In the genomic region with DNA sequence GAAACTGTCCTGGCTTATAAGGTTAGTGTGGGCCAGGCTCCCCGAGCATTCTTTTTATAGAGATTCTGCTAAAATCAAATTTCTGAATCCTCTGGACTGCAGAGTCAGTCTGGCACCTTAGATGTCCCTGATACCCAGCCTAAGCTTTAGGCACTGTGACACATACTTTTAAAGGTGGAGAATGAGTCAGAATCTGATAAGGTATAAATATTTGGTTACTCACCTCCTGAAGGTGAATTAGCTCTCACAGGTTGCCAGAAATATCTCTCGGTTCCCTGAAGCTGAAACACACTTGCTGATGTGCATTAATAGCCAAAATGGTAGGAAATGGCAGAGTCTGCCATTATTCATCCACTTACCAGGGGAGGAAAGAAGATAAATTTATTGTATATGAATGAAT, we compare ENCODE assay signal across 14 cellular contexts.
DNase-seq lines count a peak whose midpoint lies in the region; ATAC-seq, FAIRE-seq and TF ChIP-seq lines count a peak whose summit lies in the region.
"Had no signal": no experiment of that assay in that cellular context is flagged by ENCODE, and none has a peak within 500 bp of the region (broad histone marks: within the 10 kb centered on the region; RNA-seq: fewer than 3 reads in every experiment).

No MANE protein-coding gene starts in this region.

- no peak for TF ChIP-seq CTCF in MCF 10A (IDR thresholded peaks at IDR 0.05; ENCODE audit: unreplicated experiment)
- no peak for TF ChIP-seq CTCF in breast epithelium (IDR thresholded peaks at IDR 0.05)
- TF ChIP-seq CTCF in bronchial epithelial cell (IDR thresholded peaks at IDR 0.05; ENCODE audit: insufficient read depth, low read length, severe bottlenecking) = no peak
- no peak for TF ChIP-seq CTCF in activated CD8-positive, alpha-beta T cell treated with anti-CD3 and anti-CD28 coated beads for 36 hours (IDR thresholded peaks at IDR 0.05)
- no peak for TF ChIP-seq CTCF in GM13977 (IDR thresholded peaks at IDR 0.05; ENCODE audit: extremely low read depth, insufficient read depth, missing control alignments)

- no peaks in the 10 kb centered on the region for H3K27me3 ChIP-seq in breast epithelium
- H3K27me3 ChIP-seq in bronchial epithelial cell (ENCODE audit: control insufficient read depth, insufficient read depth, low read length) = no peaks in the 10 kb centered on the region
- no peaks in the 10 kb centered on the region for H3K27me3 ChIP-seq in HAP-1 (ENCODE audit: low read depth)
- H3K27me3 ChIP-seq: BLaER1 had no signal

- TF ChIP-seq POLR2A in breast epithelium (IDR thresholded peaks at IDR 0.05) = no peak

- intact Hi-C loops in MCF 10A (cut with micrococcal nuclease) (no loop called here), breast epithelium (cut with DNase I; ENCODE audit: low total_unique reads) (no loop called here)
- intact Hi-C loops in activated CD8-positive, alpha-beta T cell treated with anti-CD3 and anti-CD28 coated beads for 36 hours (cut with micrococcal nuclease) = no loop called here

- no peaks in the 10 kb centered on the region for H3K36me3 Mint-ChIP-seq in MCF 10A (ENCODE audit: insufficient read depth, unreplicated experiment)
- H3K36me3 Mint-ChIP-seq in activated CD8-positive, alpha-beta T cell treated with anti-CD3 and anti-CD28 coated beads for 36 hours (ENCODE audit: low read depth) = no peaks in the 10 kb centered on the region
- H3K36me3 Mint-ChIP-seq: CD8-positive, alpha-beta memory T cell had no signal

- no TSS peak for BruUV-seq in MCF 10A (replicated peaks; lab: Mats Ljungman, UMichigan)

- CTCF ChIA-PET in MCF 10A (lab: Yijun Ruan, JAX) = interaction anchor here (0.6 to 0.7 kb wide), 2 partner anchors 156 to 467 kb away, joined by 3 read pairs; no protein-coding TSS in a partner anchor
- CTCF ChIA-PET in activated CD8-positive, alpha-beta T cell treated with anti-CD3 and anti-CD28 coated beads for 36 hours (lab: Charles Lee) = no interaction called here

- no peaks in the 10 kb centered on the region for H3K27me3 Mint-ChIP-seq in MCF 10A (ENCODE audit: insufficient read depth, unreplicated experiment)
- peaks cover 12% of the 10 kb centered on the region for H3K27me3 Mint-ChIP-seq in activated CD8-positive, alpha-beta T cell treated with anti-CD3 and anti-CD28 coated beads for 36 hours

- POLR2A ChIA-PET in MCF 10A (lab: Yijun Ruan, JAX) = no interaction called here
- POLR2A ChIA-PET in activated CD8-positive, alpha-beta T cell treated with anti-CD3 and anti-CD28 coated beads for 36 hours (lab: Charles Lee) = no interaction called here

- peaks cover 33% of the 10 kb centered on the region for H3K4me1 Mint-ChIP-seq in MCF 10A (ENCODE audit: insufficient read depth, unreplicated experiment)
- H3K4me1 Mint-ChIP-seq in activated CD8-positive, alpha-beta T cell treated with anti-CD3 and anti-CD28 coated beads for 36 hours (ENCODE audit: low read depth) = no peaks in the 10 kb centered on the region
- H3K4me1 Mint-ChIP-seq: CD8-positive, alpha-beta memory T cell had no signal

- H3K4me3 ChIP-seq in breast epithelium = no peak overlapping the region
- H3K4me3 ChIP-seq in bronchial epithelial cell (ENCODE audit: low read depth, low read length) = no peak overlapping the region
- H3K4me3 ChIP-seq in HAP-1 = no peak overlapping the region
- H3K4me3 ChIP-seq: BLaER1 had no signal

- FAIRE-seq in bronchial epithelial cell (lab: Jason Lieb, UNC) = no peak
- FAIRE-seq: H54 had no signal

- H3K27ac Mint-ChIP-seq in MCF 10A (ENCODE audit: low read depth, unreplicated experiment) = no peak overlapping the region
- H3K27ac Mint-ChIP-seq in activated CD8-positive, alpha-beta T cell treated with anti-CD3 and anti-CD28 coated beads for 36 hours = no peak overlapping the region
- H3K27ac Mint-ChIP-seq: CD8-positive, alpha-beta memory T cell had no signal

- H3K9me3 Mint-ChIP-seq in MCF 10A (ENCODE audit: unreplicated experiment) = no peaks in the 10 kb centered on the region
- H3K9me3 Mint-ChIP-seq in activated CD8-positive, alpha-beta T cell treated with anti-CD3 and anti-CD28 coated beads for 36 hours = no peaks in the 10 kb centered on the region

- H3K36me3 ChIP-seq in breast epithelium (no peaks in the 10 kb centered on the region), bronchial epithelial cell (ENCODE audit: control insufficient read depth, insufficient read depth, low read length) (no peaks in the 10 kb centered on the region), HAP-1 (replicated peaks) (no peaks in the 10 kb centered on the region)
- H3K36me3 ChIP-seq: BLaER1 had no signal

- in situ Hi-C loops in GM13977 (cut with MboI; ENCODE audit: low pct_unique_long_range_greater_than_20kb, low sequenced_read_pairs, unreplicated experiment) (no loop called here), HAP-1 (cut with MboI; ENCODE audit: low sequenced_read_pairs) (no loop called here)

- no peak overlapping the region for H3K27ac ChIP-seq in breast epithelium
- H3K27ac ChIP-seq: BLaER1 had no signal

- no peak overlapping the region for H3K4me3 Mint-ChIP-seq in MCF 10A (ENCODE audit: unreplicated experiment)
- no peak overlapping the region for H3K4me3 Mint-ChIP-seq in activated CD8-positive, alpha-beta T cell treated with anti-CD3 and anti-CD28 coated beads for 36 hours
- H3K4me3 Mint-ChIP-seq: CD8-positive, alpha-beta memory T cell had no signal

- no peak for ATAC-seq in activated CD8-positive, alpha-beta T cell treated with anti-CD3 and anti-CD28 coated beads for 36 hours

- H3K9me3 ChIP-seq in breast epithelium (no peaks in the 10 kb centered on the region), HAP-1 (no peaks in the 10 kb centered on the region)
- H3K9me3 ChIP-seq: BLaER1, Caco-2 had no signal

- DNase-seq in MCF 10A (ENCODE audit: unreplicated experiment) = peak; percentile 22
- DNase-seq in breast epithelium (ENCODE audit: low spot score in 2 of 2) = no peak
- peak; percentile 62 for DNase-seq in bronchial epithelial cell (ENCODE audit: low read depth)
- peak; percentile 18 for DNase-seq in kidney tubule cell (ENCODE audit: low spot score)
- DNase-seq in activated CD8-positive, alpha-beta T cell treated with anti-CD3 and anti-CD28 coated beads for 36 hours = no peak
- DNase-seq in GM13977 (ENCODE audit: low spot score) = no peak
- DNase-seq in HAP-1 (ENCODE audit: low spot score in 2 of 2) = no peak
- DNase-seq: 8988T; AML-193; Caco-2; CD8-positive, alpha-beta memory T cell; GF-D8 had no signal

- peaks cover 0 to 4% of the 10 kb centered on the region in 2 donors for H3K4me1 ChIP-seq in breast epithelium
- H3K4me1 ChIP-seq in HAP-1 = no peaks in the 10 kb centered on the region
- H3K4me1 ChIP-seq: BLaER1 had no signal

Comparison
In these comparisons a context has a peak if more than half of its experiments do, and no peak if none do; other contexts are left out.
1. DNase-seq: peak in MCF 10A (single experiment), bronchial epithelial cell (single experiment) and kidney tubule cell (single experiment); none in breast epithelium (0 of 2), activated CD8-positive, alpha-beta T cell treated with anti-CD3 and anti-CD28 coated beads for 36 hours (single experiment), GM13977 (single experiment) and HAP-1 (0 of 2).